ENCODE assay signal across 9 cellular contexts in genomic region chr1:27152829-27153548, GRCh38. TPM values are rescaled to one million over a fixed set of nuclear protein-coding genes. Genes with fewer than 3 reads are reported as not detected.
DNase-seq lines count a peak whose midpoint lies in the region; ATAC-seq, FAIRE-seq and TF ChIP-seq lines count a peak whose summit lies in the region.
"Had no signal": no experiment of that assay in that cellular context is flagged by ENCODE, and none has a peak within 500 bp of the region (broad histone marks: within the 10 kb centered on the region; RNA-seq: fewer than 3 reads in every experiment).

No MANE protein-coding gene starts in this region.

- no peak for DNase-seq in activated T-cell treated with anti-CD3 and anti-CD28 coated beads, Interleukin-2, amount 50 U/mL, for 4 hours
- no peak for DNase-seq in activated T-cell treated with anti-CD3 and anti-CD28 coated beads, Interleukin-2, amount 50 U/mL, for 48 hours
- DNase-seq in K562 (ENCODE audit: extremely low read depth in 1 of 4, low spot score in 3 of 4) (no peak), lower lobe of right lung (no peak), transverse colon (no peak), posterior vena cava (ENCODE audit: low spot score) (no peak), NCI-H128 (lab: John Stamatoyannopoulos, UW; ENCODE audit: unreplicated experiment) (no peak), DMS114 treated with DMSO at 0.1 percent for 48 hours (lab: John Stamatoyannopoulos, UW; ENCODE audit: unreplicated experiment) (no peak)
- DNase-seq: midbrain had no signal

- peaks cover 34% of the 10 kb centered on the region for H3K79me2 ChIP-seq in K562 (ENCODE audit: control insufficient read depth, insufficient read depth, low read length)

- no peak overlapping the region; the same call in 1 of the 2 replicates for H2AFZ ChIP-seq in K562 (ENCODE audit: low read depth, low read length)

- TF ChIP-seq POLR2A in K562 (conservative IDR thresholded peaks at IDR 0.05) (no peak), transverse colon (IDR thresholded peaks at IDR 0.05) (no peak)

- no peak for ATAC-seq in activated T-cell treated with anti-CD3 and anti-CD28 coated beads, Interleukin-2, amount 50 U/mL, for 4 hours
- ATAC-seq in K562 (no peak), lower lobe of right lung (no peak)

- no peak for TF ChIP-seq EP300 in K562 (IDR thresholded peaks at IDR 0.05; ENCODE audit: low read length)
- TF ChIP-seq EP300 in transverse colon (IDR thresholded peaks at IDR 0.05; ENCODE audit: low read depth), result no peak

- H4K20me1 ChIP-seq in K562 (replicated peaks; ENCODE audit: control insufficient read depth, insufficient read depth, low read length), result peaks cover 13% of the 10 kb centered on the region; the same call in 1 of the 2 replicates

- WGBS in K562 (ENCODE audit: insufficient coverage, low coverage, missing lambda C conversion rate), result 14% methylated on average over 2 of the region's 2 CpGs
- WGBS in transverse colon (ENCODE audit: low coverage in 1 of 2), 2 donors, result 49 to 86% methylated on average over 1 to 2 of the region's 2 CpGs

- peaks cover 40 to 41% of the 10 kb centered on the region in 2 experiments for H3K4me1 ChIP-seq in K562 (replicated peaks in 1 of 2; ENCODE audit: control insufficient read depth in 2 of 2, insufficient read depth in 2 of 2, low read length in 2 of 2)
- peaks cover 73% of the 10 kb centered on the region for H3K4me1 ChIP-seq in lower lobe of right lung
- peaks cover 38 to 71% (median 48%) of the 10 kb centered on the region in 4 donors for H3K4me1 ChIP-seq in transverse colon

- CTCF ChIA-PET in K562 (lab: Yijun Ruan, JAX; ENCODE audit: low intra/inter-chr PET ratio), result no interaction called here

- peak overlapping the region; percentile 93 for H3K4me2 ChIP-seq in K562 (ENCODE audit: insufficient read depth, low read length)

- H3K27me3 ChIP-seq in K562 (ENCODE audit: control insufficient read depth in 2 of 2, insufficient read depth in 2 of 2, low read length in 2 of 2) (no peaks in the 10 kb centered on the region), lower lobe of right lung (ENCODE audit: low read depth) (no peaks in the 10 kb centered on the region), transverse colon (no peaks in the 10 kb centered on the region)

- H3K36me3 Mint-ChIP-seq in activated T-cell treated with anti-CD3 and anti-CD28 coated beads, Interleukin-2, amount 50 U/mL, for 4 hours (ENCODE audit: insufficient read depth), result peaks cover 1% of the 10 kb centered on the region

- in situ Hi-C loops in K562 (cut with MboI) (no loop called here), transverse colon (cut with MboI; ENCODE audit: low pct_ligation_motif_present in 1 of 4, low pct_unique_long_range_greater_than_20kb in 1 of 4, low sequenced_read_pairs in 3 of 4) (no loop called here)

- TF ChIP-seq CTCF in K562 (IDR thresholded peaks at IDR 0.05 in 2 of 3, conservative IDR thresholded peaks at IDR 0.05 in 1 of 3; ENCODE audit: insufficient read depth in 2 of 3, low read depth in 1 of 3, low read length in 3 of 3) (no peak), lower lobe of right lung (IDR thresholded peaks at IDR 0.05) (no peak), transverse colon (IDR thresholded peaks at IDR 0.05) (no peak)

- no peaks in the 10 kb centered on the region for H3K9me3 Mint-ChIP-seq in activated T-cell treated with anti-CD3 and anti-CD28 coated beads, Interleukin-2, amount 50 U/mL, for 4 hours

- no peaks in the 10 kb centered on the region for H3K9me1 ChIP-seq in K562 (ENCODE audit: control insufficient read depth, insufficient read depth, low read length)

- H3K4me3 ChIP-seq in K562 (peak overlapping the region; percentile 77), lower lobe of right lung (peak overlapping the region; percentile 78), transverse colon (peak overlapping the region; percentile 11 to 95 (median 23))

- H3K4me3 Mint-ChIP-seq in activated T-cell treated with anti-CD3 and anti-CD28 coated beads, Interleukin-2, amount 50 U/mL, for 4 hours, result peak overlapping the region; percentile 90

- H3K9me3 ChIP-seq in K562 (replicated peaks; ENCODE audit: control insufficient read depth, insufficient read depth, low read depth, low read length), result no peaks in the 10 kb centered on the region
- H3K9me3 ChIP-seq in lower lobe of right lung, result no peaks in the 10 kb centered on the region
- H3K9me3 ChIP-seq in transverse colon, result no peaks in the 10 kb centered on the region

- no peak overlapping the region for H3K27ac ChIP-seq in K562 (ENCODE audit: extremely low read depth, low read depth, low read length)
- peak overlapping the region; percentile 91 for H3K27ac ChIP-seq in lower lobe of right lung
- peak overlapping the region; percentile 90 to 97 (median 92) for H3K27ac ChIP-seq in transverse colon

- FAIRE-seq in K562 (lab: Jason Lieb, UNC), result no peak

- H3K36me3 ChIP-seq in K562 (ENCODE audit: control insufficient read depth, insufficient read depth, low read length) (no peaks in the 10 kb centered on the region; the same call in 2 of the 3 replicates), lower lobe of right lung (no peaks in the 10 kb centered on the region), transverse colon (no peaks in the 10 kb centered on the region)

- no peaks in the 10 kb centered on the region for H3K27me3 Mint-ChIP-seq in activated T-cell treated with anti-CD3 and anti-CD28 coated beads, Interleukin-2, amount 50 U/mL, for 4 hours (ENCODE audit: low read depth)

- no TSS peak for BruUV-seq in K562 (replicated peaks; lab: Mats Ljungman, UMichigan)

- intact Hi-C loops in K562 (cut with micrococcal nuclease), result loop anchor here (10.0 kb wide), 1 partner anchor 48 kb away; no protein-coding TSS in a partner anchor
- intact Hi-C loops in lower lobe of right lung (cut with DNase I), result no loop called here
- intact Hi-C loops in transverse colon (cut with DNase I; ENCODE audit: low total_unique reads), result no loop called here
- intact Hi-C loops in posterior vena cava (cut with DNase I), result loop anchor here (5.0 kb wide), 2 partner anchors 36 to 51 kb away; no protein-coding TSS in a partner anchor

- no peak for TF ChIP-seq RAD21 in K562 (CRISPR knock-in tag; conservative IDR thresholded peaks at IDR 0.05 in 1 of 2, IDR thresholded peaks at IDR 0.05 in 1 of 2)

- H3K4me1 Mint-ChIP-seq in activated T-cell treated with anti-CD3 and anti-CD28 coated beads, Interleukin-2, amount 50 U/mL, for 4 hours (ENCODE audit: low read depth), result peaks cover 66% of the 10 kb centered on the region

- POLR2A ChIA-PET in K562 (lab: Yijun Ruan, JAX), result interaction anchor here (0.6 to 11.8 kb wide), 15 partner anchors 11 to 1572 kb away, joined by 3 to 380 read pairs (median 4); no protein-coding TSS in a partner anchor

- peak overlapping the region; percentile 87 to 96 for H3K9ac ChIP-seq in K562 (ENCODE audit: insufficient read depth in 1 of 2, low read depth in 2 of 2, low read length in 2 of 2)

TF ChIP-seq in K562, 482 proteins besides CTCF, POLR2A, EP300 and RAD21:
- TF ChIP-seq XRCC5 (IDR thresholded peaks at IDR 0.05; ENCODE audit: low read depth, low read length), result 0 out of 2 replicates have a peak, but pooled peaks have one; percentile 24
- no peak for TF ChIP-seq TOE1 (IDR thresholded peaks at IDR 0.05; ENCODE audit: borderline replicate concordance)
- no peak for TF ChIP-seq TOE1 (CRISPR knock-in tag; IDR thresholded peaks at IDR 0.05; ENCODE audit: borderline replicate concordance, low read depth)
- no peak for TF ChIP-seq TEAD4 (IDR thresholded peaks at IDR 0.05; ENCODE audit: low read length)
- 0 out of 2 replicates have a peak, but pooled peaks have one; percentile 22 for TF ChIP-seq TEAD4 (CRISPR knock-in tag; IDR thresholded peaks at IDR 0.05; ENCODE audit: borderline replicate concordance)
- 0 out of 2 replicates have a peak, but pooled peaks have one; percentile 27 for TF ChIP-seq MIER1 (IDR thresholded peaks at IDR 0.05; ENCODE audit: low read depth)
- TF ChIP-seq FOXP1 (CRISPR knock-in tag; IDR thresholded peaks at IDR 0.05), result 0 out of 2 replicates have a peak, but pooled peaks have one; percentile 7
- no peak for TF ChIP-seq IRF2 (CRISPR knock-in tag; IDR thresholded peaks at IDR 0.05)
- peak; percentile 12 for TF ChIP-seq ZFX (CRISPR knock-in tag; IDR thresholded peaks at IDR 0.05)
TF ChIP-seq in K562: peak in this region for 5.

RNA-seq across cellular contexts. Expression of gene SLC9A1, which starts 1.9 kb away (rescaled TPM):
- 10 to 100 TPM; 19.8 to 21.0 (median 19.8) TPM for total RNA-seq in activated T-cell treated with anti-CD3 and anti-CD28 coated beads, Interleukin-2, amount 50 U/mL, for 4 hours
- total RNA-seq in K562 (2011; cell fraction: chromatin; rRNA removed; ENCODE audit: low replicate concordance), result 17.2 and 40.8 TPM in 2 replicates
- 19.7 and 20.2 TPM in 2 replicates for total RNA-seq in K562 (2011; cell fraction: nucleolus; rRNA removed)
- total RNA-seq in K562 (2011; cell fraction: nucleoplasm; rRNA removed), result 24.2 and 34.4 TPM in 2 replicates
- total RNA-seq in K562 (2014; rRNA removed) (1.8 and 2.9 TPM in 2 replicates), K562 (2014; rRNA removed; fragmentation: Illumina TruSeq; extraction: Trizol) (1.1 and 2.0 TPM in 2 replicates), K562 (2015; rRNA removed; fragmentation: Illumina TruSeq; extraction: Trizol) (3.4 and 3.8 TPM in 2 replicates), K562 (2021) (12.7 and 13.6 TPM in 2 replicates), lower lobe of right lung (57.7 TPM), transverse colon (100 to 1,000 TPM in 2 of 4 donors, 10 to 100 TPM in 2; 17.9 to 140 (median 101) TPM), posterior vena cava (10 to 100 TPM; 19.0 to 25.3 TPM)
- polyA plus RNA-seq in K562 (2011; rRNA removed) (1.5 and 4.5 TPM in 2 replicates), K562 (2014; fragmentation: Illumina TruSeq; extraction: Trizol) (14.4 and 16.6 TPM in 2 replicates), K562 (2014; fragmentation: Nextera tagmentation; extraction: Ambion mirVana) (1 to 10 TPM in 1 of 2 experiments, under 1 TPM in 1; 0.59 to 1.0 TPM), K562 (2014; rRNA removed) (5.2 and 5.7 TPM in 2 replicates)
- 2.0 and 4.6 TPM in 2 replicates for polyA plus RNA-seq in K562 (2011; cell fraction: cytosol; rRNA removed)
- polyA plus RNA-seq in K562 (2011; cell fraction: nucleus; rRNA removed), result 13.2 and 13.4 TPM in 2 replicates
- polyA plus RNA-seq in K562 (2012), result 11.6 and 12.8 TPM in 2 replicates
- polyA minus RNA-seq in K562 (2011; rRNA and poly(A)+ RNA removed), result 3.3 and 3.4 TPM in 2 replicates
- polyA minus RNA-seq in K562 (2011; cell fraction: cytosol; rRNA and poly(A)+ RNA removed), result 4.0 and 7.6 TPM in 2 replicates
- polyA minus RNA-seq in K562 (2011; cell fraction: nucleus; rRNA and poly(A)+ RNA removed), result 3.8 and 5.0 TPM in 2 replicates

Comparison
In these comparisons a context has a peak if more than half of its experiments do, and no peak if none do; other contexts are left out.
1. H3K4me3 ChIP-seq: peak in every context shown above with its lines; median percentile 78 in lower lobe of right lung; 77 in K562; 23 in transverse colon.
2. intact Hi-C loops: an anchor here in K562 (10.0 kb wide) and posterior vena cava (5.0 kb wide); none called in lower lobe of right lung and transverse colon.